Comparison of ENCODE assay signal across 8 cellular contexts in the genomic region with DNA sequence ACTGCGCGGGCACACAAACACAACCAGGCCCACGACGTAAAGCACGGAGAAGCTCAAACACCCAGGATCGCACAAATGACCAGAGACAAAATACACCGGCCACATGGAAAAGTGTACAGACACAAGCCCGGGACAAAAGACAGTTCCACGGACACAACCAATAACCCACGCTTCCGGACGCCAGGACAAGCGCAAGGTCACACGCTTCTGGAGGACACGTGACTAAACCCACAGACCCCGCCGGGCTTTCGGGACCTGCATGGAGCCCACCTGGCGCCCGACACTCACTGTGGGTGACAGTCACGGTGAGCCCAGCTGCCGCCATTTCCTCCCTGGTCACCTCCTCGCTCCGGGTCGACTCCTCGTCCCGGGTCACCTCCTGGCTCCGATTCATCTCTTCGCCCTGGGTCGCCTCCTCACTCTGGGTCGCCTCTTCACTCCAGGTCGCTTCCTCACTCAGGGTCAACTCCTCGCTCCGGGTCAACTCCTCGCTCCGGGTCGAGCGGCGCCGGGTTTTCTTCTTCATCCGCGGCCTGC. TPM values are rescaled to one million over a fixed set of nuclear protein-coding genes. Genes with fewer than 3 reads are reported as not detected.
DNase-seq lines count a peak whose midpoint lies in the region; ATAC-seq and TF ChIP-seq lines count a peak whose summit lies in the region.

No MANE protein-coding gene starts in this region.

- DNase-seq in EH (ENCODE audit: low read depth) (peak; percentile 27), HT-29 (ENCODE audit: low spot score) (peak; percentile 44), dermis blood vessel endothelial cell (peak; percentile 50), lung (ENCODE audit: low spot score) (peak; percentile 46), NCI-H446 treated with DMSO at 0.1 percent for 48 hours (lab: John Stamatoyannopoulos, UW) (no peak)
- peak; percentile 6 for DNase-seq in activated CD4-positive, CD25-positive, alpha-beta regulatory T cell treated with anti-CD3 and anti-CD28 coated beads, Interleukin-2, amount 50 U/mL, for 16 hours (ENCODE audit: low read depth, low spot score)
- DNase-seq in stimulated activated CD4-positive, alpha-beta T cell treated with anti-CD3 and anti-CD28 coated beads, TNF-alpha, amount 100 ng/mL, for 48 hours (ENCODE audit: low read depth in 3 of 3) = peak in 2 of 3 donors; percentile 12 to 41

- ATAC-seq in GM21381 (IDR thresholded peaks at IDR 0.05; ENCODE audit: unreplicated experiment) = peak; percentile 23
- peak; percentile 0 for ATAC-seq in lung (ENCODE audit: insufficient read depth, low FRiP score)

- WGBS in lung, 2 donors = 0% methylated on average over 39 to 42 of the region's 42 CpGs

- H3K27ac ChIP-seq in lung (ENCODE audit: low read depth in 1 of 2, low read length in 1 of 2) = peak overlapping the region; percentile 96 to 98

- peaks cover 19 to 33% of the 10 kb centered on the region in 2 donors for H3K36me3 ChIP-seq in lung (ENCODE audit: control insufficient read depth in 2 of 2, insufficient read depth in 2 of 2, low read length in 2 of 2)

- no peak for TF ChIP-seq CTCF in lung (IDR thresholded peaks at IDR 0.05; ENCODE audit: control extremely low read depth, extremely low read depth)

- H3K4me1 ChIP-seq in lung (ENCODE audit: control insufficient read depth in 2 of 2, insufficient read depth in 2 of 2, low read length in 2 of 2) = peaks cover 4% of the 10 kb centered on the region in 2 donors

- no peaks in the 10 kb centered on the region for H3K27me3 ChIP-seq in lung (ENCODE audit: control insufficient read depth, insufficient read depth)

- H3K4me3 ChIP-seq in lung = peak overlapping the region; percentile 98

- H3K9me3 ChIP-seq in lung (ENCODE audit: control insufficient read depth in 2 of 2, insufficient read depth in 1 of 2, low read length in 1 of 2) = no peaks in the 10 kb centered on the region

RNA-seq across cellular contexts. Expression of a gene that starts 0.5 kb away (rescaled TPM):
- total RNA-seq in HT-29 (2014; rRNA removed; shearing (Covaris generic)) = 70.0 and 78.4 TPM in 2 replicates
- 39.7 and 48.3 TPM in 2 replicates for total RNA-seq in dermis blood vessel endothelial cell
- total RNA-seq in lung = 100 to 1,000 TPM in 1 of 2 donors, 10 to 100 TPM in 1; 84.1 to 135 TPM
- 100 to 1,000 TPM; 101 to 112 TPM for polyA plus RNA-seq in lung

RNA-seq across cellular contexts. Expression of a gene that starts 0.8 kb away (rescaled TPM):
- 24.7 and 29.2 TPM in 2 replicates for total RNA-seq in HT-29 (2014; rRNA removed; shearing (Covaris generic))
- 106 and 116 TPM in 2 replicates for total RNA-seq in dermis blood vessel endothelial cell
- 10 to 100 TPM; 54.9 to 69.6 TPM for total RNA-seq in lung
- 10 to 100 TPM; 52.3 to 87.5 TPM for polyA plus RNA-seq in lung

RNA-seq across cellular contexts. Expression of a gene that starts 24.0 kb away (rescaled TPM):
- 1.3 TPM in 1 of 2 replicates, not detected in the other for total RNA-seq in HT-29 (2014; rRNA removed; shearing (Covaris generic))
- total RNA-seq in dermis blood vessel endothelial cell (not detected in 2 replicates), lung (not detected)
- not detected for polyA plus RNA-seq in lung

RNA-seq across cellular contexts. Expression of a gene that starts 26.3 kb away (rescaled TPM):
- total RNA-seq in HT-29 (2014; rRNA removed; shearing (Covaris generic)) = 15.2 and 18.2 TPM in 2 replicates
- total RNA-seq in dermis blood vessel endothelial cell (14.5 and 17.7 TPM in 2 replicates), lung (10 to 100 TPM; 34.7 to 43.4 TPM)
- polyA plus RNA-seq in lung = 10 to 100 TPM; 13.1 to 17.9 TPM
